In genomic region chr15:38454687-38455071, GRCh38 we compare ENCODE assay signal across 8 cellular contexts. TPM values are rescaled to one million over a fixed set of nuclear protein-coding genes. Genes with fewer than 3 reads are reported as not detected.
DNase-seq lines count a peak whose midpoint lies in the region; ATAC-seq and TF ChIP-seq lines count a peak whose summit lies in the region.

No MANE protein-coding gene starts in this region.

- peak overlapping the region; percentile 94 to 99 (median 98) for H3K9ac ChIP-seq in skeletal muscle tissue (ENCODE audit: low read depth in 1 of 3, low read length in 3 of 3)

- DNase-seq in T-helper 1 cell (no peak), WTC11 (ENCODE audit: low spot score) (no peak), left ventricle myocardium inferior (no peak), HuH-7 (ENCODE audit: low spot score) (no peak), NCI-H446 treated with DMSO at 0.1 percent for 48 hours (lab: John Stamatoyannopoulos, UW) (no peak), activated gamma-delta T cell treated with Interleukin-2 at 50 U/mL for 16 hours (no peak)

- H3K27me3 ChIP-seq in left ventricle myocardium inferior (ENCODE audit: low read depth) (no peaks in the 10 kb centered on the region), skeletal muscle tissue (ENCODE audit: control insufficient read depth in 3 of 3, insufficient read depth in 3 of 3, low read length in 3 of 3) (no peaks in the 10 kb centered on the region)

- POLR2A ChIA-PET in WTC11 (lab: Charles Lee): interaction anchor here (0.7 to 1.6 kb wide), 6 partner anchors 9 to 1126 kb away, joined by 3 to 15 read pairs (median 4); partner anchors contain the start of genes SPRED1 and THBS1

- H3K4me1 ChIP-seq in left ventricle myocardium inferior (peaks cover 33% of the 10 kb centered on the region), skeletal muscle tissue (ENCODE audit: control insufficient read depth in 3 of 3, insufficient read depth in 3 of 3, low read length in 3 of 3) (peaks cover 9 to 24% (median 12%) of the 10 kb centered on the region in 3 donors)

- intact Hi-C loops in left ventricle myocardium inferior (cut with micrococcal nuclease): no loop called here

- TF ChIP-seq CTCF in WTC11 (IDR thresholded peaks at IDR 0.05) (no peak), left ventricle myocardium inferior (IDR thresholded peaks at IDR 0.05; ENCODE audit: borderline replicate concordance) (no peak)

- no peak; the same call in 1 of the 2 replicates for ATAC-seq in WTC11

- peak overlapping the region; percentile 96 for H3K27ac Mint-ChIP-seq in T-helper 1 cell treated with Interleukin-12 subunit alpha and Interleukin-12 subunit beta and Interleukin-4 antibody, amounts not matched to agents 30 μg/mL and 1 μg/mL, for 36 hours
- H3K27ac Mint-ChIP-seq in WTC11: peak overlapping the region; percentile 96

- no peaks in the 10 kb centered on the region for H3K9me3 ChIP-seq in left ventricle myocardium inferior (replicated peaks)
- H3K9me3 ChIP-seq in skeletal muscle tissue (ENCODE audit: control insufficient read depth in 3 of 3, low read length in 3 of 3): no peaks in the 10 kb centered on the region

- H3K36me3 Mint-ChIP-seq in T-helper 1 cell treated with Interleukin-12 subunit alpha and Interleukin-12 subunit beta and Interleukin-4 antibody, amounts not matched to agents 30 μg/mL and 1 μg/mL, for 36 hours (ENCODE audit: low read depth): peaks cover 9% of the 10 kb centered on the region
- H3K36me3 Mint-ChIP-seq in WTC11: no peaks in the 10 kb centered on the region

- H3K4me1 Mint-ChIP-seq in T-helper 1 cell treated with Interleukin-12 subunit alpha and Interleukin-12 subunit beta and Interleukin-4 antibody, amounts not matched to agents 30 μg/mL and 1 μg/mL, for 36 hours (ENCODE audit: low read depth): peaks cover 29% of the 10 kb centered on the region
- H3K4me1 Mint-ChIP-seq in WTC11: peaks cover 13% of the 10 kb centered on the region

- peaks cover 24% of the 10 kb centered on the region for H3K27me3 Mint-ChIP-seq in T-helper 1 cell treated with Interleukin-12 subunit alpha and Interleukin-12 subunit beta and Interleukin-4 antibody, amounts not matched to agents 30 μg/mL and 1 μg/mL, for 36 hours (ENCODE audit: low read depth)
- H3K27me3 Mint-ChIP-seq in WTC11 (ENCODE audit: low read depth): no peaks in the 10 kb centered on the region; the same call in 1 of the 2 replicates

- H3K4me3 ChIP-seq in left ventricle myocardium inferior: peak overlapping the region; percentile 75
- H3K4me3 ChIP-seq in skeletal muscle tissue (ENCODE audit: low read length in 3 of 3): peak overlapping the region; percentile 94 to 99 (median 98)

- CTCF ChIA-PET in WTC11 (lab: Charles Lee): interaction anchor here (0.9 to 2.6 kb wide), 11 partner anchors 10 to 1126 kb away, joined by 3 to 44 read pairs (median 5); partner anchors contain the start of genes RASGRP1 and THBS1

- peak overlapping the region; percentile 96 for H3K27ac ChIP-seq in left ventricle myocardium inferior (replicated peaks)
- peak overlapping the region; percentile 88 for H3K27ac ChIP-seq in skeletal muscle tissue (ENCODE audit: low read depth, low read length)

- H3K36me3 ChIP-seq in left ventricle myocardium inferior (no peaks in the 10 kb centered on the region), skeletal muscle tissue (ENCODE audit: control insufficient read depth in 3 of 3, insufficient read depth in 3 of 3, low read length in 3 of 3) (no peaks in the 10 kb centered on the region)

- no peaks in the 10 kb centered on the region for H3K9me3 Mint-ChIP-seq in T-helper 1 cell treated with Interleukin-12 subunit alpha and Interleukin-12 subunit beta and Interleukin-4 antibody, amounts not matched to agents 30 μg/mL and 1 μg/mL, for 36 hours
- H3K9me3 Mint-ChIP-seq in WTC11: no peaks in the 10 kb centered on the region

- H3K4me3 Mint-ChIP-seq in T-helper 1 cell treated with Interleukin-12 subunit alpha and Interleukin-12 subunit beta and Interleukin-4 antibody, amounts not matched to agents 30 μg/mL and 1 μg/mL, for 36 hours: peak overlapping the region; percentile 95
- H3K4me3 Mint-ChIP-seq in WTC11: peak overlapping the region; percentile 93

TF ChIP-seq in WTC11, 78 proteins besides CTCF, POLR2A, EP300 and RAD21 (continues in another document):
- TF ChIP-seq MYBL2 (CRISPR knock-in tag; IDR thresholded peaks at IDR 0.05): no peak
- TF ChIP-seq, protein P1, sequence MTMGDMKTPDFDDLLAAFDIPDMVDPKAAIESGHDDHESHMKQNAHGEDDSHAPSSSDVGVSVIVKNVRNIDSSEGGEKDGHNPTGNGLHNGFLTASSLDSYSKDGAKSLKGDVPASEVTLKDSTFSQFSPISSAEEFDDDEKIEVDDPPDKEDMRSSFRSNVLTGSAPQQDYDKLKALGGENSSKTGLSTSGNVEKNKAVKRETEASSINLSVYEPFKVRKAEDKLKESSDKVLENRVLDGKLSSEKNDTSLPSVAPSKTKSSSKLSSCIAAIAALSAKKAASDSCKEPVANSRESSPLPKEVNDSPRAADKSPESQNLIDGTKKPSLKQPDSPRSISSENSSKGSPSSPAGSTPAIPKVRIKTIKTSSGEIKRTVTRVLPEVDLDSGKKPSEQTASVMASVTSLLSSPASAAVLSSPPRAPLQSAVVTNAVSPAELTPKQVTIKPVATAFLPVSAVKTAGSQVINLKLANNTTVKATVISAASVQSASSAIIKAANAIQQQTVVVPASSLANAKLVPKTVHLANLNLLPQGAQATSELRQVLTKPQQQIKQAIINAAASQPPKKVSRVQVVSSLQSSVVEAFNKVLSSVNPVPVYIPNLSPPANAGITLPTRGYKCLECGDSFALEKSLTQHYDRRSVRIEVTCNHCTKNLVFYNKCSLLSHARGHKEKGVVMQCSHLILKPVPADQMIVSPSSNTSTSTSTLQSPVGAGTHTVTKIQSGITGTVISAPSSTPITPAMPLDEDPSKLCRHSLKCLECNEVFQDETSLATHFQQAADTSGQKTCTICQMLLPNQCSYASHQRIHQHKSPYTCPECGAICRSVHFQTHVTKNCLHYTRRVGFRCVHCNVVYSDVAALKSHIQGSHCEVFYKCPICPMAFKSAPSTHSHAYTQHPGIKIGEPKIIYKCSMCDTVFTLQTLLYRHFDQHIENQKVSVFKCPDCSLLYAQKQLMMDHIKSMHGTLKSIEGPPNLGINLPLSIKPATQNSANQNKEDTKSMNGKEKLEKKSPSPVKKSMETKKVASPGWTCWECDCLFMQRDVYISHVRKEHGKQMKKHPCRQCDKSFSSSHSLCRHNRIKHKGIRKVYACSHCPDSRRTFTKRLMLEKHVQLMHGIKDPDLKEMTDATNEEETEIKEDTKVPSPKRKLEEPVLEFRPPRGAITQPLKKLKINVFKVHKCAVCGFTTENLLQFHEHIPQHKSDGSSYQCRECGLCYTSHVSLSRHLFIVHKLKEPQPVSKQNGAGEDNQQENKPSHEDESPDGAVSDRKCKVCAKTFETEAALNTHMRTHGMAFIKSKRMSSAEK (CRISPR knock-in tag; IDR thresholded peaks at IDR 0.05; ENCODE audit: borderline replicate concordance): no peak
- TF ChIP-seq ZBTB21 (CRISPR knock-in tag; IDR thresholded peaks at IDR 0.05; ENCODE audit: borderline replicate concordance): no peak
- no peak for TF ChIP-seq TEAD1 (CRISPR knock-in tag; IDR thresholded peaks at IDR 0.05)
- no peak for TF ChIP-seq FOXJ3 (CRISPR knock-in tag; IDR thresholded peaks at IDR 0.05; ENCODE audit: borderline replicate concordance)
- TF ChIP-seq ZNF416 (CRISPR knock-in tag; IDR thresholded peaks at IDR 0.05): no peak
- TF ChIP-seq, protein P2, sequence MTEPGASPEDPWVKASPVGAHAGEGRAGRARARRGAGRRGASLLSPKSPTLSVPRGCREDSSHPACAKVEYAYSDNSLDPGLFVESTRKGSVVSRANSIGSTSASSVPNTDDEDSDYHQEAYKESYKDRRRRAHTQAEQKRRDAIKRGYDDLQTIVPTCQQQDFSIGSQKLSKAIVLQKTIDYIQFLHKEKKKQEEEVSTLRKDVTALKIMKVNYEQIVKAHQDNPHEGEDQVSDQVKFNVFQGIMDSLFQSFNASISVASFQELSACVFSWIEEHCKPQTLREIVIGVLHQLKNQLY (CRISPR knock-in tag; IDR thresholded peaks at IDR 0.05): no peak
- TF ChIP-seq, protein P3, sequence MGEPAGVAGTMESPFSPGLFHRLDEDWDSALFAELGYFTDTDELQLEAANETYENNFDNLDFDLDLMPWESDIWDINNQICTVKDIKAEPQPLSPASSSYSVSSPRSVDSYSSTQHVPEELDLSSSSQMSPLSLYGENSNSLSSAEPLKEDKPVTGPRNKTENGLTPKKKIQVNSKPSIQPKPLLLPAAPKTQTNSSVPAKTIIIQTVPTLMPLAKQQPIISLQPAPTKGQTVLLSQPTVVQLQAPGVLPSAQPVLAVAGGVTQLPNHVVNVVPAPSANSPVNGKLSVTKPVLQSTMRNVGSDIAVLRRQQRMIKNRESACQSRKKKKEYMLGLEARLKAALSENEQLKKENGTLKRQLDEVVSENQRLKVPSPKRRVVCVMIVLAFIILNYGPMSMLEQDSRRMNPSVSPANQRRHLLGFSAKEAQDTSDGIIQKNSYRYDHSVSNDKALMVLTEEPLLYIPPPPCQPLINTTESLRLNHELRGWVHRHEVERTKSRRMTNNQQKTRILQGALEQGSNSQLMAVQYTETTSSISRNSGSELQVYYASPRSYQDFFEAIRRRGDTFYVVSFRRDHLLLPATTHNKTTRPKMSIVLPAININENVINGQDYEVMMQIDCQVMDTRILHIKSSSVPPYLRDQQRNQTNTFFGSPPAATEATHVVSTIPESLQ (CRISPR knock-in tag; IDR thresholded peaks at IDR 0.05): no peak
- no peak for TF ChIP-seq RORB (CRISPR knock-in tag; IDR thresholded peaks at IDR 0.05)
- TF ChIP-seq ZNF317 (CRISPR knock-in tag; IDR thresholded peaks at IDR 0.05; ENCODE audit: borderline replicate concordance, low read depth): no peak
- no peak for TF ChIP-seq SMAD4 (CRISPR knock-in tag; IDR thresholded peaks at IDR 0.05)
- no peak for TF ChIP-seq E2F1 (CRISPR knock-in tag; IDR thresholded peaks at IDR 0.05)
- no peak for TF ChIP-seq ZNF219 (CRISPR knock-in tag; IDR thresholded peaks at IDR 0.05; ENCODE audit: borderline replicate concordance)
- no peak for TF ChIP-seq NFYB (CRISPR knock-in tag; conservative IDR thresholded peaks at IDR 0.05; ENCODE audit: low read depth)

RNA-seq across cellular contexts. Expression of gene FAM98B, which starts 0.8 kb away (rescaled TPM):
- total RNA-seq in WTC11 (2021): 38.1 to 46.6 TPM (median 38.5 TPM) in 3 replicates
- 28.7 TPM for total RNA-seq in left ventricle myocardium inferior
- 25.6 TPM for total RNA-seq in skeletal muscle tissue
